In the genomic region with DNA sequence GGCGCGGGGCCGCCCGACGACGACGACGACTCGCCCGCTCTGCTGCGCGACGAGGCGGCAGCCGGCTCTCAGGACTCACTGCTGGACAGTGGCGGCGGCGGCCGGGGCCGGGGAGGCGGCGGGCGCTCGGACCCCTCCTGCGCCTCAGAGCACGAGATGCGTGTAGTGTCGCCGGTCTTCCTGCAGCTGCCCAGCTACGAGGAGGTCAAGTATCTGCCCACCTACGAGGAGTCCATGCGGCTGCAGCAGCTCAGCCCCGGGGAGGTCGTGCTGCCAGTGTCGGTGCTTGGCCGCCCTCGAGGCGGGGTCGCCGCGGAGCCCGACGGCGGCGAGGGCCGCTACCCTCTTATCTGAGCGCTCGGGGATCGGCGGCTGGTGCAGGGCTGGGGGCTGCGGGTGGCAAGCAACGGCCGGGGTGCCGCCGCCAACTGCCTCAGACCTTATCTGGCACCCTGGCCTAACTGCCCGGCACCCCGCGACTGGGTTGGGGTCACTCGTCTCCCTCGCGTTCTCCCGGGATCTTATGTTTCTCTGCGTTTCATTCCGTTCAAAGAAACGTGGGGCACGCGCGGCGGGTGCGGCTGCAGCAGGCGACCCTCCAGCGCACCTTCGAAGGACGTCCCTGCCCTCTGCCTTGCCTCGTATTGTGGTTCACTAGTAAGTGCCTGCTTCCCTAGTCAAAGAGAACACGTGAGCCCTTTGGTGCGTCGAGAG, we compare ENCODE assay signal across 8 cellular contexts. TPM values are rescaled to one million over a fixed set of nuclear protein-coding genes. Genes with fewer than 3 reads are reported as not detected.
DNase-seq lines count a peak whose midpoint lies in the region; ATAC-seq, FAIRE-seq and TF ChIP-seq lines count a peak whose summit lies in the region.

No MANE protein-coding gene starts in this region.

- H3K36me3 Mint-ChIP-seq in activated naive CD4-positive, alpha-beta T cell treated with anti-CD3 and anti-CD28 coated beads, Interleukin-2, amount 10 ng/mL, durations not matched to agents 7 days and 5 days, result no peaks in the 10 kb centered on the region
- H3K36me3 Mint-ChIP-seq in type B pancreatic cell, result no peaks in the 10 kb centered on the region

- CTCF ChIA-PET in activated naive CD4-positive, alpha-beta T cell treated with anti-CD3 and anti-CD28 coated beads, Interleukin-2, amount 10 ng/mL, durations not matched to agents 7 days and 5 days (lab: Charles Lee), result interaction anchor here (1.3 to 2.1 kb wide), 2 partner anchors 11 to 236 kb away, joined by 4 to 5 read pairs; no protein-coding TSS in a partner anchor

- FAIRE-seq in bronchial epithelial cell (lab: Jason Lieb, UNC), result no peak

- ATAC-seq in HG02610 (IDR thresholded peaks at IDR 0.05; ENCODE audit: unreplicated experiment), result peak; percentile 18

- no peak overlapping the region for H3K27ac Mint-ChIP-seq in activated naive CD4-positive, alpha-beta T cell treated with anti-CD3 and anti-CD28 coated beads, Interleukin-2, amount 10 ng/mL, durations not matched to agents 7 days and 5 days
- no peak overlapping the region for H3K27ac Mint-ChIP-seq in type B pancreatic cell

- intact Hi-C loops in lower leg skin (cut with DNase I; ENCODE audit: low total_unique reads), result no loop called here

- no peaks in the 10 kb centered on the region for H3K36me3 ChIP-seq in bronchial epithelial cell (ENCODE audit: control insufficient read depth, insufficient read depth, low read length)

- TF ChIP-seq CTCF in bronchial epithelial cell (IDR thresholded peaks at IDR 0.05; ENCODE audit: insufficient read depth, low read length, severe bottlenecking) (no peak), lower leg skin (IDR thresholded peaks at IDR 0.05) (no peak), type B pancreatic cell (conservative IDR thresholded peaks at IDR 0.05) (no peak)

- H3K4me1 Mint-ChIP-seq in activated naive CD4-positive, alpha-beta T cell treated with anti-CD3 and anti-CD28 coated beads, Interleukin-2, amount 10 ng/mL, durations not matched to agents 7 days and 5 days, result peaks cover 18% of the 10 kb centered on the region
- peaks cover 10% of the 10 kb centered on the region for H3K4me1 Mint-ChIP-seq in type B pancreatic cell (ENCODE audit: unreplicated experiment)

- H3K9me3 Mint-ChIP-seq in activated naive CD4-positive, alpha-beta T cell treated with anti-CD3 and anti-CD28 coated beads, Interleukin-2, amount 10 ng/mL, durations not matched to agents 7 days and 5 days, result no peaks in the 10 kb centered on the region
- H3K9me3 Mint-ChIP-seq in type B pancreatic cell, result no peaks in the 10 kb centered on the region

- 1 to 4% methylated on average over 31 to 45 of the region's 78 CpGs for WGBS in lower leg skin, 2 donors

- H3K4me3 ChIP-seq in bronchial epithelial cell (ENCODE audit: low read depth, low read length) (peak overlapping the region; percentile 36), lower leg skin (ENCODE audit: low read depth, poor library complexity, severe bottlenecking) (peak overlapping the region; percentile 48)

- peaks cover 68% of the 10 kb centered on the region for H3K27me3 Mint-ChIP-seq in activated naive CD4-positive, alpha-beta T cell treated with anti-CD3 and anti-CD28 coated beads, Interleukin-2, amount 10 ng/mL, durations not matched to agents 7 days and 5 days
- peaks cover 65% of the 10 kb centered on the region for H3K27me3 Mint-ChIP-seq in type B pancreatic cell

- peak overlapping the region; percentile 75 for H3K4me3 Mint-ChIP-seq in activated naive CD4-positive, alpha-beta T cell treated with anti-CD3 and anti-CD28 coated beads, Interleukin-2, amount 10 ng/mL, durations not matched to agents 7 days and 5 days
- H3K4me3 Mint-ChIP-seq in type B pancreatic cell, result peak overlapping the region; percentile 90

- no peak for TF ChIP-seq POLR2A in lower leg skin (IDR thresholded peaks at IDR 0.05)

- H3K27me3 ChIP-seq in bronchial epithelial cell (ENCODE audit: control insufficient read depth, insufficient read depth, low read length), result peaks cover 21% of the 10 kb centered on the region

- peak; percentile 23 for DNase-seq in activated naive CD4-positive, alpha-beta T cell treated with anti-CD3 and anti-CD28 coated beads, Interleukin-2, amount 10 ng/mL, durations not matched to agents 7 days and 5 days
- no peak for DNase-seq in activated naive CD4-positive, alpha-beta T cell (lab: John Stamatoyannopoulos, UW)
- peak; percentile 46 for DNase-seq in NCI-H774 (lab: John Stamatoyannopoulos, UW)
- no peak for DNase-seq in bronchial epithelial cell (ENCODE audit: low read depth)
- no peak for DNase-seq in lower leg skin (ENCODE audit: low spot score in 2 of 2)
- no peak for DNase-seq in type B pancreatic cell (ENCODE audit: extremely low spot score, unreplicated experiment)
- no peak for DNase-seq in amygdala (lab: John Stamatoyannopoulos, UW)

RNA-seq across cellular contexts. Expression of gene C3orf80, which starts 1.0 kb away (rescaled TPM):
- total RNA-seq in bronchial epithelial cell (0.13 TPM in 1 of 2 replicates, not detected in the other), lower leg skin (1 to 10 TPM in 1 of 4 donors, under 1 TPM in 3; 0.13 to 1.7 (median 0.52) TPM), type B pancreatic cell (ENCODE audit: low replicate concordance) (2.6 and 2.8 TPM in 2 replicates)

Comparison
In these comparisons a context has a peak if more than half of its experiments do, and no peak if none do; other contexts are left out.
1. DNase-seq: peak in activated naive CD4-positive, alpha-beta T cell treated with anti-CD3 and anti-CD28 coated beads, Interleukin-2, amount 10 ng/mL, durations not matched to agents 7 days and 5 days (single experiment) and NCI-H774 (single experiment); none in activated naive CD4-positive, alpha-beta T cell (0 of 4), bronchial epithelial cell (single experiment), lower leg skin (0 of 2), type B pancreatic cell (single experiment) and amygdala (0 of 56).